In genomic region chr5:79845448-79846197, GRCh38 we compare ENCODE assay signal across 8 cellular contexts.
DNase-seq lines count a peak whose midpoint lies in the region; ATAC-seq lines count a peak whose summit lies in the region.
"Had no signal": no experiment of that assay in that cellular context is flagged by ENCODE, and none has a peak within 500 bp of the region (broad histone marks: within the 10 kb centered on the region; RNA-seq: fewer than 3 reads in every experiment).

No MANE protein-coding gene starts in this region.

- DNase-seq in GM04504 (ENCODE audit: low read depth): peak; percentile 92
- DNase-seq in RPMI7951 (ENCODE audit: low read depth): peak; percentile 91
- peak; percentile 55 for DNase-seq in epithelial cell of prostate (ENCODE audit: low read depth, low spot score)
- peak; percentile 26 for DNase-seq in renal cortical epithelial cell (ENCODE audit: low read depth)
- no peak for DNase-seq in NCI-H146 (lab: John Stamatoyannopoulos, UW)
- DNase-seq in NCI-H748 (lab: John Stamatoyannopoulos, UW; ENCODE audit: unreplicated experiment): no peak
- DNase-seq: KG1 had no signal

- peak overlapping the region; percentile 75 for H3K27ac ChIP-seq in epithelial cell of prostate

- no peak for ATAC-seq in HG03095 (IDR thresholded peaks at IDR 0.05; ENCODE audit: unreplicated experiment)

Comparison
In these comparisons a context has a peak if more than half of its experiments do, and no peak if none do; other contexts are left out.
1. DNase-seq: peak in GM04504 (single experiment), RPMI7951 (single experiment), epithelial cell of prostate (single experiment) and renal cortical epithelial cell (single experiment); none in NCI-H146 (single experiment) and NCI-H748 (single experiment).